Comparison of ENCODE assay signal across 8 cellular contexts in the genomic region with DNA sequence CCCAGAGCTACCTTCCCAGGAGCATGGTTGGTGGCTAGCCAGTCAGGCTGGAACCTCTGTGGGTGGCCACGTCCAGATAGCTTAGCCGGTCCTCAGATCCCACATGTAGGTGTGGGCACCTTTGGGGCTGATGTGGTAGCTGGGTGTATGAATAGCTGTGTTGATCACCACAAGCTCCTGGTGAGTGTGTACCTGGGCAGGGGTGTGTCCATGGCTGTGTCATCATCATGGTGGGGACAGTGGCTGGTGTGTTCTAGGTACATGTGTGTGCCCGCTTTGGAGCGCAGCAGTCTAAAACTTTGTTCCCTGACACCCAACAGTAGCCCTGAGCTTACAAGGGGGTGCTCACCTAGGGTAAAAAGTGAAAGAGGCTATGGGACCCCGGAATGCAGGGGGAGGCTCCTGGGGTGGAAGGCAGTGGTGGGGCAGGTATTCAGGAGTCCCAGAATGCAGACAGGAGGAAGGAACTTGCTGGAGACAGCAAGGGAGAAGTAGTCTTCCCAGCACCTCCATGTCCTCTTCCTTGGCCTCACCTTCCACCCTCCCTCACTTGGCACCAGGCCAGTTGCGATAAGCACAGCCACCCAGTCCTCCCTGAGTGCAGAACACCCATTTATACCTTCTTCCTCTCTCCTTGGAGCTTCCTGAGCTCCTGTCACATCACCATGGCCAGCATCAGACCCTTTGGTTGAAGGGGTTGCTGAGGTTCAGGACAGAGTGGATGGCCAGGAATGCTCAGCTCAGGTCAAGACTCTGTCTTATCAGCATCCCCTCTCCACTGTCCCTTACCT. TPM values are rescaled to one million over a fixed set of nuclear protein-coding genes. Genes with fewer than 3 reads are reported as not detected.
DNase-seq lines count a peak whose midpoint lies in the region; ATAC-seq and TF ChIP-seq lines count a peak whose summit lies in the region.

No MANE protein-coding gene starts in this region.

- TF ChIP-seq POLR2A in breast epithelium (IDR thresholded peaks at IDR 0.05), result no peak
- no peak for TF ChIP-seq POLR2A in uterus (IDR thresholded peaks at IDR 0.05)

- no peak for ATAC-seq in Right ventricle myocardium inferior
- no peak for ATAC-seq in Right ventricle myocardium superior (ENCODE audit: poor library complexity)
- no peak for ATAC-seq in GM21717 (IDR thresholded peaks at IDR 0.05; ENCODE audit: unreplicated experiment)

- peak; percentile 55 for DNase-seq in Right ventricle myocardium inferior (ENCODE audit: missing footprints)
- DNase-seq in Right ventricle myocardium superior, result no peak
- DNase-seq in breast epithelium (ENCODE audit: low spot score in 2 of 2), result no peak
- no peak for DNase-seq in uterus
- DNase-seq in middle frontal gyrus (ENCODE audit: extremely low spot score, low spot score), result no peak
- DNase-seq in occipital lobe (lab: John Stamatoyannopoulos, UW), result no peak

- H3K27ac ChIP-seq in breast epithelium (peak overlapping the region; percentile 91 to 98), mucosa of rectum (ENCODE audit: low read depth in 2 of 2, low read length in 2 of 2) (peak overlapping the region; percentile 96 to 97), uterus (peak overlapping the region; percentile 67 to 85)

- H3K9me3 ChIP-seq in breast epithelium, result no peaks in the 10 kb centered on the region
- no peaks in the 10 kb centered on the region for H3K9me3 ChIP-seq in mucosa of rectum (ENCODE audit: control insufficient read depth in 2 of 2, low read length in 2 of 2)
- no peaks in the 10 kb centered on the region for H3K9me3 ChIP-seq in uterus

- H3K27me3 ChIP-seq in breast epithelium (no peaks in the 10 kb centered on the region), mucosa of rectum (ENCODE audit: control insufficient read depth in 2 of 2, insufficient read depth in 2 of 2, low read length in 2 of 2) (no peaks in the 10 kb centered on the region), uterus (no peaks in the 10 kb centered on the region)

- intact Hi-C loops in Right ventricle myocardium inferior (cut with DNase I), result loop anchor here (5.0 kb wide), 2 partner anchors 173 to 263 kb away; a partner anchor contains a TSS
- intact Hi-C loops in Right ventricle myocardium superior (cut with DNase I), result no loop called here
- intact Hi-C loops in breast epithelium (cut with DNase I; ENCODE audit: low total_unique reads), result loop anchor here (2.0 to 5.0 kb wide), 2 partner anchors 38 to 777 kb away; a partner anchor contains a TSS
- intact Hi-C loops in uterus (cut with DNase I; ENCODE audit: low total_unique reads), result no loop called here

- peaks cover 20 to 48% of the 10 kb centered on the region in 2 donors for H3K4me1 ChIP-seq in breast epithelium
- peaks cover 43 to 46% of the 10 kb centered on the region in 2 donors for H3K4me1 ChIP-seq in mucosa of rectum (ENCODE audit: control insufficient read depth in 2 of 2, insufficient read depth in 2 of 2, low read length in 2 of 2)
- H3K4me1 ChIP-seq in uterus, result peaks cover 0 to 20% of the 10 kb centered on the region in 2 donors

- peak overlapping the region; percentile 61 to 95 (median 76) for H3K4me3 ChIP-seq in breast epithelium
- peak overlapping the region; percentile 83 to 89 for H3K4me3 ChIP-seq in mucosa of rectum (ENCODE audit: low read length in 2 of 2)
- peak overlapping the region; percentile 68 to 71 for H3K4me3 ChIP-seq in uterus

- H3K36me3 ChIP-seq in breast epithelium, result no peaks in the 10 kb centered on the region
- H3K36me3 ChIP-seq in mucosa of rectum (ENCODE audit: control insufficient read depth in 2 of 2, insufficient read depth in 2 of 2, low read length in 2 of 2), result peaks cover 21 to 33% of the 10 kb centered on the region in 2 donors
- no peaks in the 10 kb centered on the region for H3K36me3 ChIP-seq in uterus

- TF ChIP-seq CTCF in breast epithelium (IDR thresholded peaks at IDR 0.05) (no peak), uterus (IDR thresholded peaks at IDR 0.05) (no peak)

- peak overlapping the region; percentile 94 to 96 for H3K9ac ChIP-seq in mucosa of rectum (ENCODE audit: low read depth in 1 of 2, low read length in 2 of 2)

RNA-seq across cellular contexts. Expression of a gene that starts 1.2 kb away (rescaled TPM):
- 13.2 TPM for total RNA-seq in Right ventricle myocardium inferior
- total RNA-seq in Right ventricle myocardium superior, result 8.0 TPM
- total RNA-seq in breast epithelium, result 10 to 100 TPM in 2 of 3 donors, 1 to 10 TPM in 1; 5.4 to 29.6 (median 17.4) TPM
- total RNA-seq in uterus, result 10 to 100 TPM in 1 of 4 donors, 1 to 10 TPM in 2, not detected in 1; 2.1 to 12.3 (median 5.6) TPM
- 0.16 TPM for total RNA-seq in occipital lobe

RNA-seq across cellular contexts. Expression of a gene that starts 6.6 kb away (rescaled TPM):
- 412 TPM for total RNA-seq in Right ventricle myocardium inferior
- total RNA-seq in Right ventricle myocardium superior, result 430 TPM
- total RNA-seq in breast epithelium, result 10 to 100 TPM; 30.4 to 38.4 (median 30.8) TPM
- 10 to 100 TPM; 22.0 to 39.1 (median 29.0) TPM for total RNA-seq in uterus
- 5.5 TPM for total RNA-seq in occipital lobe

RNA-seq across cellular contexts. Expression of a gene that starts 41.1 kb away (rescaled TPM):
- total RNA-seq in Right ventricle myocardium inferior, result 14.0 TPM
- 19.5 TPM for total RNA-seq in Right ventricle myocardium superior
- 10 to 100 TPM in 1 of 3 donors, 1 to 10 TPM in 2; 6.1 to 10.7 (median 9.2) TPM for total RNA-seq in breast epithelium
- total RNA-seq in uterus, result 10 to 100 TPM in 2 of 4 donors, 1 to 10 TPM in 1, under 1 TPM in 1; 0.77 to 26.5 (median 11.4) TPM
- 6.9 TPM for total RNA-seq in occipital lobe

RNA-seq across cellular contexts. Expression of a gene that starts 42.8 kb away (rescaled TPM):
- total RNA-seq in Right ventricle myocardium inferior (48.4 TPM), Right ventricle myocardium superior (53.1 TPM), breast epithelium (10 to 100 TPM; 10.7 to 16.8 (median 15.1) TPM), uterus (10 to 100 TPM in 3 of 4 donors, 1 to 10 TPM in 1; 7.1 to 21.0 (median 20.7) TPM), occipital lobe (13.6 TPM)

Comparison
In these comparisons a context has a peak if more than half of its experiments do, and no peak if none do; other contexts are left out.
1. intact Hi-C loops: an anchor here in Right ventricle myocardium inferior (5.0 kb wide) and breast epithelium (2.0 to 5.0 kb wide); none called in Right ventricle myocardium superior and uterus.
2. RNA of a gene that starts 6.6 kb away (total RNA-seq): 430 TPM in Right ventricle myocardium superior (single experiment) and 412 TPM in Right ventricle myocardium inferior (single experiment); 22.0 to 39.1 TPM in uterus, 30.4 to 38.4 TPM in breast epithelium and 5.5 TPM in occipital lobe (single experiment); every median in the first group is over 10 times any median in the second.
3. Peak in every context shown above with its lines, with median percentiles within 50 percentile points of each other: H3K27ac ChIP-seq and H3K4me3 ChIP-seq.